In the genomic region with DNA sequence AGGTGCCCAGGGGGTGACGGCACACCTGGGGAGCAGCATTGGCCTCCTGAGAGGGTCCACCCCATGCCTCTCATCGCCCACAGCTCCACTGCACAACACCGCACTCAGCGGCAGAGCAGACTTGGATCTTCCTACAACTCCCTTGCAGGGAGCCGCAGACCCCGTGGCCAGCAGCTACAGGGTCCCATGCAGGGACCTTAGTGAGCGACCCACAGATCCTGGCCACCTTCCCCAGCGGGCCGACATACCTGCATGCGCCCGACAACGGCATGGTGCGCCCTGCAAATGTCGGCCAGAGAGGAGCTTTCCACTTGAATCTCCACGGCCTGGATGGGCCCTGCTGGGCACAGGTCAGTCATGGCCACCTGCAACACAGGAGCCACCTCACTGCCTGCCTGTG, we compare ENCODE assay signal across 27 cellular contexts. TPM values are rescaled to one million over a fixed set of nuclear protein-coding genes. Genes with fewer than 3 reads are reported as not detected.
"Had no signal": no experiment of that assay in that cellular context is flagged by ENCODE, and none has a peak within 500 bp of the region (broad histone marks: within the 10 kb centered on the region; RNA-seq: fewer than 3 reads in every experiment).

No MANE protein-coding gene starts in this region.

- H3K9me3 ChIP-seq: esophagus muscularis mucosa, gastroesophageal sphincter, heart right ventricle, neutrophil, right atrium auricular region, sigmoid colon, stomach, thyroid gland had no signal

- DNase-seq: dermis blood vessel endothelial cell; effector memory CD4-positive, alpha-beta T cell; foreskin keratinocyte; hippocampal formation; kidney glomerular epithelial cell; left colon; natural killer cell; posterior cingulate gyrus; sigmoid colon; stimulated activated CD4-positive, alpha-beta T cell treated with anti-CD3 and anti-CD28 coated beads, Interleukin-2, amount 100 ng/mL, for 24 hours; stimulated activated CD4-positive, alpha-beta T cell treated with anti-CD3 and anti-CD28 coated beads, Interleukin-4, amount 100 ng/mL, for 24 hours; stimulated activated naive CD4-positive, alpha-beta T cell treated with Interleukin-2 at 50 U/mL for 16 hours; stomach; thyroid gland; trophoblast cell had no signal

- H3K27ac ChIP-seq: coronary artery, esophagus muscularis mucosa, foreskin keratinocyte, gastroesophageal sphincter, neutrophil, right atrium auricular region, sigmoid colon, stomach, thyroid gland had no signal

- ATAC-seq: foreskin keratinocyte; gastroesophageal sphincter; left colon; natural killer cell; stimulated activated effector memory CD8-positive, alpha-beta T cell treated with anti-CD3 and anti-CD28 coated beads, Interleukin-12 subunit alpha, Interleukin-12 subunit beta, amount 100 ng/mL, for 72 hours had no signal

- H3K4me1 ChIP-seq: esophagus muscularis mucosa, foreskin keratinocyte, gastroesophageal sphincter, right atrium auricular region, sigmoid colon, stomach, thyroid gland had no signal

- H3K4me3 ChIP-seq: coronary artery, esophagus muscularis mucosa, gastroesophageal sphincter, heart right ventricle, lung, right atrium auricular region, sigmoid colon, stomach, thyroid gland had no signal

- FAIRE-seq: endothelial cell of umbilical vein, islet of Langerhans had no signal

- H3K27me3 ChIP-seq: esophagus muscularis mucosa, foreskin keratinocyte, gastroesophageal sphincter, heart right ventricle, right atrium auricular region, sigmoid colon, stomach, thyroid gland had no signal

RNA-seq across cellular contexts. Expression of a gene that starts 15.6 kb away (rescaled TPM):
- total RNA-seq: epithelial cell of proximal tubule, foreskin keratinocyte had no signal
- polyA plus RNA-seq: foreskin keratinocyte, liver had no signal
